Comparison of ENCODE assay signal across 27 cellular contexts in the genomic region with DNA sequence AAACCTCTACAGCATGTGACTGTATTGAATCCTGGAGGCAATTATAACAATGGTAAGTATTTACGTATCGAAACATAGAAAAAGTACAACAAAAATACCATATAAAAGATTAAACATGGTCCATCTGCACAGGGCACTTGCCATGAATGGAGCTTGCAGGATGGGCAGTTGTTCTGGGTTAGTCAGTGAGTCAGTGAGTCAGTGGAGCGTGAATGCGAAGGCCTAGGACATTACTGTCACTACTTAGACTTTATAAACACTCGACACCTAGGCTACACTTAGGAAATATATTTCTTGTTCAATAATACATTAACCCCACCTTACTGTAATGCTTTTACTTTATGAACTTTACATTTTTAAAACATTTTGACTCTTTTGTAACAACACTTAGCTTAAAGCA.
"Had no signal": no experiment of that assay in that cellular context is flagged by ENCODE, and none has a peak within 500 bp of the region (broad histone marks: within the 10 kb centered on the region; RNA-seq: fewer than 3 reads in every experiment).

No MANE protein-coding gene starts in this region.

- ATAC-seq: activated T-helper 17 cell treated with anti-CD3 and anti-CD28 coated beads, Interleukin-2, amount 50 U/mL, for 72 hours; effector memory CD8-positive, alpha-beta T cell; gastrocnemius medialis; naive thymus-derived CD8-positive, alpha-beta T cell; WTC11 had no signal

- DNase-seq: activated CD8-positive, alpha-beta memory T cell treated with anti-CD3 and anti-CD28 coated beads for 24 hours; activated CD8-positive, alpha-beta memory T cell treated with anti-CD3 and anti-CD28 coated beads, Interleukin-2, amount 50 U/mL, for 4 hours; activated naive CD4-positive, alpha-beta T cell; activated naive CD8-positive, alpha-beta T cell treated with anti-CD3 and anti-CD28 coated beads for 36 hours; activated T-cell treated with anti-CD3 and anti-CD28 coated beads, Interleukin-2, amount 50 U/mL, for 24 hours; colonic mucosa; dorsolateral prefrontal cortex; effector memory CD8-positive, alpha-beta T cell; gastrocnemius medialis; head of caudate nucleus; left ventricle myocardium inferior; mammary epithelial cell; naive thymus-derived CD8-positive, alpha-beta T cell; posterior cingulate gyrus; sigmoid colon; stimulated activated CD4-positive, alpha-beta T cell treated with anti-CD3 and anti-CD28 coated beads, Interleukin-4, amount 100 ng/mL, for 1 hour; stimulated activated naive CD4-positive, alpha-beta T cell; T-helper 9 cell had no signal

- FAIRE-seq: bronchial epithelial cell, endothelial cell of umbilical vein, keratinocyte had no signal

- H3K27me3 ChIP-seq: colonic mucosa, dorsolateral prefrontal cortex, esophagus muscularis mucosa, gastrocnemius medialis, neural progenitor cell, sigmoid colon, vagina had no signal

- H3K27ac ChIP-seq: colonic mucosa, dorsolateral prefrontal cortex, esophagus muscularis mucosa, gastrocnemius medialis, left ventricle myocardium inferior, neural progenitor cell, sigmoid colon, thoracic aorta, vagina had no signal

- H3K9me3 ChIP-seq: colonic mucosa, esophagus muscularis mucosa, gastrocnemius medialis, left ventricle myocardium inferior, sigmoid colon, thoracic aorta, vagina had no signal

- H3K36me3 ChIP-seq: colonic mucosa, esophagus muscularis mucosa, gastrocnemius medialis, left ventricle myocardium inferior, neural progenitor cell, sigmoid colon, thoracic aorta, vagina had no signal

- H3K4me1 ChIP-seq: colonic mucosa, esophagus muscularis mucosa, gastrocnemius medialis, left ventricle myocardium inferior, neural progenitor cell, sigmoid colon, vagina had no signal

- H3K4me3 ChIP-seq: colonic mucosa, dorsolateral prefrontal cortex, esophagus muscularis mucosa, gastrocnemius medialis, left ventricle myocardium inferior, neural progenitor cell, sigmoid colon, thoracic aorta, vagina had no signal
